Comparison of ENCODE assay signal across 17 cellular contexts in genomic region chr7:139750459-139751095, GRCh38.
"Had no signal": no experiment of that assay in that cellular context is flagged by ENCODE, and none has a peak within 500 bp of the region (broad histone marks: within the 10 kb centered on the region; RNA-seq: fewer than 3 reads in every experiment).

No MANE protein-coding gene starts in this region.

- H3K4me3 ChIP-seq: lung, pancreas, tibial artery, uterus had no signal

- ATAC-seq: left colon, pancreas had no signal

- H3K36me3 ChIP-seq: pancreas, uterus had no signal

- H3K9me3 ChIP-seq: pancreas, SK-N-SH, tibial artery, uterus had no signal

- H3K4me2 ChIP-seq: SK-N-SH had no signal

- H3K27ac ChIP-seq: epithelial cell of prostate, pancreas, uterus had no signal

- H3K9ac ChIP-seq: SK-N-SH had no signal

- DNase-seq: activated CD4-positive, CD25-positive, alpha-beta regulatory T cell treated with anti-CD3 and anti-CD28 coated beads, Interleukin-2, amount 50 U/mL, for 72 hours; activated T-cell treated with anti-CD3 and anti-CD28 coated beads, Interleukin-2, amount 50 U/mL, for 1 hour; aorta; cerebellar nuclear complex; effector memory CD4-positive, alpha-beta T cell; foreskin melanocyte; left colon; pancreas; SK-N-SH; stimulated activated CD4-positive, alpha-beta T cell treated with anti-CD3 and anti-CD28 coated beads, Interleukin-12 subunit alpha, Interleukin-12 subunit beta, amount 100 ng/mL, for 4 hours; stimulated activated CD4-positive, alpha-beta T cell treated with anti-CD3 and anti-CD28 coated beads, Interleukin-2, amount 100 ng/mL, for 24 hours; T1000; tibial artery; uterus had no signal

- FAIRE-seq: islet of Langerhans, pancreas had no signal

- H3K27me3 ChIP-seq: pancreas, tibial artery, uterus had no signal
